ENCODE assay signal across 1 cellular context in the genomic region with DNA sequence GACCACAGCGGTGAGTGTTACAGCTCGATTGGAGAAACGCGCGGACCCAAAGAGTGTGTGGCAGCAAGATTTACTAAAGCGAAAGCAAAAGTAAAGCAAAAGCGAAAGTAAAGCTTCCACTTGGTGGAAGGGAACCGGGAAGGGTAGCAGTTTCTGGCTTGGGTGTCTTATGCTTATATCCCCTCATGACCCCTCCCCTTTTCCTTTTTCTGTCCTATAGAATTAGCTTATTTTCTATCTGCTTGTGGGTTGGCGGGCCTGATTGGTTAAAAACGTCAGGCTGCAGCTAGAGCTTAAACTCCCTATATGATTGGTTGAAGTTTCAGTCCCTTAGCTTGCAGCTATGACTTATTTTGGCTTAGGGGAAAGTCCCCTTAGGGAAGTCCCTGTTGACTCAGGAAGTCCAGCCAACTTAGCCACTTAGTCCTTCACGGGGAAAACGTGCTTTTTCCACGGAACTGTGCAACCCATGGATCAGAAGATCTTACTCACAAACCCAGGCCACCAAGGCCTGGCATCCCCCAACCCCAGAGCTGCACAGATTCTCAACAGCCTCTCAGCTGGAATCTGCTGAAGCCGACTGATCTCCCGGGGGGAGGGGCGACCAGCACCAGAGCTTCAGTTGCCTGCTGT.
TF ChIP-seq lines count a peak whose summit lies in the region.

No MANE protein-coding gene starts in this region.

TF ChIP-seq in H1, 55 proteins besides CTCF, POLR2A, EP300 and RAD21 (continued from another document):
- TF ChIP-seq, protein P1, sequence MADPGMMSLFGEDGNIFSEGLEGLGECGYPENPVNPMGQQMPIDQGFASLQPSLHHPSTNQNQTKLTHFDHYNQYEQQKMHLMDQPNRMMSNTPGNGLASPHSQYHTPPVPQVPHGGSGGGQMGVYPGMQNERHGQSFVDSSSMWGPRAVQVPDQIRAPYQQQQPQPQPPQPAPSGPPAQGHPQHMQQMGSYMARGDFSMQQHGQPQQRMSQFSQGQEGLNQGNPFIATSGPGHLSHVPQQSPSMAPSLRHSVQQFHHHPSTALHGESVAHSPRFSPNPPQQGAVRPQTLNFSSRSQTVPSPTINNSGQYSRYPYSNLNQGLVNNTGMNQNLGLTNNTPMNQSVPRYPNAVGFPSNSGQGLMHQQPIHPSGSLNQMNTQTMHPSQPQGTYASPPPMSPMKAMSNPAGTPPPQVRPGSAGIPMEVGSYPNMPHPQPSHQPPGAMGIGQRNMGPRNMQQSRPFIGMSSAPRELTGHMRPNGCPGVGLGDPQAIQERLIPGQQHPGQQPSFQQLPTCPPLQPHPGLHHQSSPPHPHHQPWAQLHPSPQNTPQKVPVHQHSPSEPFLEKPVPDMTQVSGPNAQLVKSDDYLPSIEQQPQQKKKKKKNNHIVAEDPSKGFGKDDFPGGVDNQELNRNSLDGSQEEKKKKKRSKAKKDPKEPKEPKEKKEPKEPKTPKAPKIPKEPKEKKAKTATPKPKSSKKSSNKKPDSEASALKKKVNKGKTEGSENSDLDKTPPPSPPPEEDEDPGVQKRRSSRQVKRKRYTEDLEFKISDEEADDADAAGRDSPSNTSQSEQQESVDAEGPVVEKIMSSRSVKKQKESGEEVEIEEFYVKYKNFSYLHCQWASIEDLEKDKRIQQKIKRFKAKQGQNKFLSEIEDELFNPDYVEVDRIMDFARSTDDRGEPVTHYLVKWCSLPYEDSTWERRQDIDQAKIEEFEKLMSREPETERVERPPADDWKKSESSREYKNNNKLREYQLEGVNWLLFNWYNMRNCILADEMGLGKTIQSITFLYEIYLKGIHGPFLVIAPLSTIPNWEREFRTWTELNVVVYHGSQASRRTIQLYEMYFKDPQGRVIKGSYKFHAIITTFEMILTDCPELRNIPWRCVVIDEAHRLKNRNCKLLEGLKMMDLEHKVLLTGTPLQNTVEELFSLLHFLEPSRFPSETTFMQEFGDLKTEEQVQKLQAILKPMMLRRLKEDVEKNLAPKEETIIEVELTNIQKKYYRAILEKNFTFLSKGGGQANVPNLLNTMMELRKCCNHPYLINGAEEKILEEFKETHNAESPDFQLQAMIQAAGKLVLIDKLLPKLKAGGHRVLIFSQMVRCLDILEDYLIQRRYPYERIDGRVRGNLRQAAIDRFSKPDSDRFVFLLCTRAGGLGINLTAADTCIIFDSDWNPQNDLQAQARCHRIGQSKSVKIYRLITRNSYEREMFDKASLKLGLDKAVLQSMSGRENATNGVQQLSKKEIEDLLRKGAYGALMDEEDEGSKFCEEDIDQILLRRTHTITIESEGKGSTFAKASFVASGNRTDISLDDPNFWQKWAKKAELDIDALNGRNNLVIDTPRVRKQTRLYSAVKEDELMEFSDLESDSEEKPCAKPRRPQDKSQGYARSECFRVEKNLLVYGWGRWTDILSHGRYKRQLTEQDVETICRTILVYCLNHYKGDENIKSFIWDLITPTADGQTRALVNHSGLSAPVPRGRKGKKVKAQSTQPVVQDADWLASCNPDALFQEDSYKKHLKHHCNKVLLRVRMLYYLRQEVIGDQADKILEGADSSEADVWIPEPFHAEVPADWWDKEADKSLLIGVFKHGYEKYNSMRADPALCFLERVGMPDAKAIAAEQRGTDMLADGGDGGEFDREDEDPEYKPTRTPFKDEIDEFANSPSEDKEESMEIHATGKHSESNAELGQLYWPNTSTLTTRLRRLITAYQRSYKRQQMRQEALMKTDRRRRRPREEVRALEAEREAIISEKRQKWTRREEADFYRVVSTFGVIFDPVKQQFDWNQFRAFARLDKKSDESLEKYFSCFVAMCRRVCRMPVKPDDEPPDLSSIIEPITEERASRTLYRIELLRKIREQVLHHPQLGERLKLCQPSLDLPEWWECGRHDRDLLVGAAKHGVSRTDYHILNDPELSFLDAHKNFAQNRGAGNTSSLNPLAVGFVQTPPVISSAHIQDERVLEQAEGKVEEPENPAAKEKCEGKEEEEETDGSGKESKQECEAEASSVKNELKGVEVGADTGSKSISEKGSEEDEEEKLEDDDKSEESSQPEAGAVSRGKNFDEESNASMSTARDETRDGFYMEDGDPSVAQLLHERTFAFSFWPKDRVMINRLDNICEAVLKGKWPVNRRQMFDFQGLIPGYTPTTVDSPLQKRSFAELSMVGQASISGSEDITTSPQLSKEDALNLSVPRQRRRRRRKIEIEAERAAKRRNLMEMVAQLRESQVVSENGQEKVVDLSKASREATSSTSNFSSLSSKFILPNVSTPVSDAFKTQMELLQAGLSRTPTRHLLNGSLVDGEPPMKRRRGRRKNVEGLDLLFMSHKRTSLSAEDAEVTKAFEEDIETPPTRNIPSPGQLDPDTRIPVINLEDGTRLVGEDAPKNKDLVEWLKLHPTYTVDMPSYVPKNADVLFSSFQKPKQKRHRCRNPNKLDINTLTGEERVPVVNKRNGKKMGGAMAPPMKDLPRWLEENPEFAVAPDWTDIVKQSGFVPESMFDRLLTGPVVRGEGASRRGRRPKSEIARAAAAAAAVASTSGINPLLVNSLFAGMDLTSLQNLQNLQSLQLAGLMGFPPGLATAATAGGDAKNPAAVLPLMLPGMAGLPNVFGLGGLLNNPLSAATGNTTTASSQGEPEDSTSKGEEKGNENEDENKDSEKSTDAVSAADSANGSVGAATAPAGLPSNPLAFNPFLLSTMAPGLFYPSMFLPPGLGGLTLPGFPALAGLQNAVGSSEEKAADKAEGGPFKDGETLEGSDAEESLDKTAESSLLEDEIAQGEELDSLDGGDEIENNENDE (IDR thresholded peaks at IDR 0.05; ENCODE audit: insufficient replicate concordance, low read length): no peak
- TF ChIP-seq BCL11A (IDR thresholded peaks at IDR 0.05; ENCODE audit: low read depth in 2 of 2, low read length in 2 of 2): no peak
